In genomic region chr11:17385492-17385891, GRCh38 we compare ENCODE assay signal across 15 cellular contexts. TPM values are rescaled to one million over a fixed set of nuclear protein-coding genes. Genes with fewer than 3 reads are reported as not detected.
DNase-seq lines count a peak whose midpoint lies in the region; ATAC-seq and TF ChIP-seq lines count a peak whose summit lies in the region.
"Had no signal": no experiment of that assay in that cellular context is flagged by ENCODE, and none has a peak within 500 bp of the region (broad histone marks: within the 10 kb centered on the region; RNA-seq: fewer than 3 reads in every experiment).

No MANE protein-coding gene starts in this region.

- TF ChIP-seq CTCF in cardiac muscle cell (IDR thresholded peaks at IDR 0.05; ENCODE audit: low read depth, low read length) (no peak), OCI-LY7 (conservative IDR thresholded peaks at IDR 0.05; ENCODE audit: low read length) (no peak), neural crest cell (conservative IDR thresholded peaks at IDR 0.05) (no peak), thoracic aorta (IDR thresholded peaks at IDR 0.05) (no peak), WERI-Rb-1 (IDR thresholded peaks at IDR 0.05; ENCODE audit: low read depth, low read length) (no peak), ascending aorta (IDR thresholded peaks at IDR 0.05) (no peak)

- peaks cover 5% of the 10 kb centered on the region for H3K4me1 Mint-ChIP-seq in neural crest cell

- no peaks in the 10 kb centered on the region for H3K27me3 ChIP-seq in cardiac muscle cell
- no peaks in the 10 kb centered on the region for H3K27me3 ChIP-seq in thoracic aorta (replicated peaks; ENCODE audit: insufficient read depth)
- no peaks in the 10 kb centered on the region for H3K27me3 ChIP-seq in WERI-Rb-1 (ENCODE audit: insufficient read depth, low read depth, severe bottlenecking)
- H3K27me3 ChIP-seq in ascending aorta = no peaks in the 10 kb centered on the region

- H3K9me3 ChIP-seq in cardiac muscle cell (ENCODE audit: low read depth) = no peaks in the 10 kb centered on the region
- no peaks in the 10 kb centered on the region for H3K9me3 ChIP-seq in OCI-LY7 (ENCODE audit: low read length)
- no peaks in the 10 kb centered on the region for H3K9me3 ChIP-seq in thoracic aorta
- no peaks in the 10 kb centered on the region for H3K9me3 ChIP-seq in WERI-Rb-1 (ENCODE audit: severe bottlenecking)
- H3K9me3 ChIP-seq in ascending aorta = no peaks in the 10 kb centered on the region
- H3K9me3 ChIP-seq: Caco-2 had no signal

- ATAC-seq in left ventricle myocardium superior = no peak
- ATAC-seq in thoracic aorta (ENCODE audit: insufficient number of reproducible peaks, low FRiP score, low read depth) = no peak
- ATAC-seq: PC-3 had no signal

- H3K4me3 ChIP-seq in cardiac muscle cell (no peak overlapping the region), OCI-LY7 (ENCODE audit: low read depth, low read length, poor library complexity, severe bottlenecking) (no peak overlapping the region), thoracic aorta (no peak overlapping the region), WERI-Rb-1 (ENCODE audit: low read depth, low read length) (no peak overlapping the region), ascending aorta (no peak overlapping the region)

- H3K27ac ChIP-seq in cardiac muscle cell (peak overlapping the region; percentile 88), OCI-LY7 (ENCODE audit: low read depth, low read length, poor library complexity, severe bottlenecking) (no peak overlapping the region), thoracic aorta (peak overlapping the region; percentile 71), WERI-Rb-1 (no peak overlapping the region), ascending aorta (peak overlapping the region in 1 of 2 donors; percentile 73)
- H3K27ac ChIP-seq: C4-2B had no signal

- 0 out of 2 replicates have a peak, but pooled peaks cover 5% of the 10 kb centered on the region for H4K20me1 ChIP-seq in OCI-LY7 (ENCODE audit: insufficient read depth, low read length)

- H3K36me3 ChIP-seq in cardiac muscle cell (no peaks in the 10 kb centered on the region), OCI-LY7 (ENCODE audit: insufficient read depth, low read length) (no peaks in the 10 kb centered on the region), thoracic aorta (no peaks in the 10 kb centered on the region), WERI-Rb-1 (peaks cover 11% of the 10 kb centered on the region), ascending aorta (no peaks in the 10 kb centered on the region)

- peak overlapping the region; percentile 51 for H3K4me3 Mint-ChIP-seq in neural crest cell

- H3K9me3 Mint-ChIP-seq in neural crest cell = no peaks in the 10 kb centered on the region

- peaks cover 7% of the 10 kb centered on the region for H3K4me1 ChIP-seq in cardiac muscle cell (ENCODE audit: low read depth)
- peaks cover 22% of the 10 kb centered on the region for H3K4me1 ChIP-seq in OCI-LY7 (ENCODE audit: insufficient read depth, low read length, poor library complexity, severe bottlenecking)
- peaks cover 4 to 16% of the 10 kb centered on the region in 2 donors for H3K4me1 ChIP-seq in thoracic aorta (ENCODE audit: control insufficient read depth in 1 of 2, low read depth in 2 of 2)
- H3K4me1 ChIP-seq in ascending aorta = peaks cover 7 to 8% of the 10 kb centered on the region in 2 donors

- no peaks in the 10 kb centered on the region for H3K36me3 Mint-ChIP-seq in neural crest cell (ENCODE audit: low read depth)

- H3K4me2 ChIP-seq in OCI-LY7 (ENCODE audit: low read length) = peak overlapping the region; percentile 47; the same call in 1 of the 2 replicates

- CTCF ChIA-PET in OCI-LY7 (lab: Charles Lee; ENCODE audit: unreplicated experiment) = interaction anchor here (1.4 to 3.0 kb wide), 2 partner anchors 118 to 142 kb away, joined by 6 to 14 read pairs; no protein-coding TSS in a partner anchor

- no peaks in the 10 kb centered on the region for H3K9me2 ChIP-seq in OCI-LY7 (ENCODE audit: insufficient read depth, low read length)

- H3K27me3 Mint-ChIP-seq in neural crest cell (ENCODE audit: low read depth) = peaks cover 7% of the 10 kb centered on the region

- intact Hi-C loops in left ventricle myocardium superior (cut with micrococcal nuclease) (loop anchor here (2.0 kb wide), 1 partner anchor 117 kb away; no protein-coding TSS in a partner anchor), OCI-LY7 (cut with micrococcal nuclease; ENCODE audit: unreplicated experiment) (no loop called here), ascending aorta (cut with DNase I) (loop anchor here (5.0 to 10.0 kb wide), 2 partner anchors 178 to 589 kb away; partner anchors contain the start of gene PIK3C2A)

- DNase-seq in cardiac muscle cell (ENCODE audit: low read depth in 1 of 2, low spot score in 1 of 2) (no peak), left ventricle myocardium superior (no peak), OCI-LY7 (ENCODE audit: low spot score) (no peak), neural crest cell (ENCODE audit: low read depth, low spot score) (no peak), thoracic aorta (ENCODE audit: low spot score) (no peak), NCI-H1436 (lab: John Stamatoyannopoulos, UW) (no peak), WERI-Rb-1 (no peak), ascending aorta (ENCODE audit: low spot score in 2 of 2) (no peak)
- DNase-seq: Caco-2, DMS79, Karpas-422, NCI-H2029, NCI-H524 treated with DMSO at 0.1 percent for 48 hours, PC-3 had no signal

- no TSS peak for BruUV-seq in OCI-LY7 (replicated peaks; lab: Mats Ljungman, UMichigan)

- no peaks in the 10 kb centered on the region for H3K79me2 ChIP-seq in OCI-LY7 (ENCODE audit: insufficient read depth, low read depth, low read length)

- POLR2A ChIA-PET in OCI-LY7 (lab: Charles Lee) = interaction anchor here (0.6 kb wide), 1 partner anchor 120 kb away, joined by 3 read pairs; no protein-coding TSS in a partner anchor

- no peak overlapping the region for H2AFZ ChIP-seq in OCI-LY7 (ENCODE audit: low read length)

- H3K27ac Mint-ChIP-seq in neural crest cell (ENCODE audit: unreplicated experiment) = no peak overlapping the region

RNA-seq across cellular contexts. Expression of gene KCNJ11, which starts 3.0 kb away (rescaled TPM):
- 12.8 and 17.0 TPM in 2 replicates for total RNA-seq in cardiac muscle cell
- polyA plus RNA-seq in cardiac muscle cell = 4.7 and 10.1 TPM in 2 replicates
- 29.2 TPM for total RNA-seq in left ventricle myocardium superior
- total RNA-seq in OCI-LY7 (2014; rRNA removed; shearing (Covaris generic)) = 5.1 and 7.0 TPM in 2 replicates
- total RNA-seq in OCI-LY7 (2022) = 7.5 and 8.0 TPM in 2 replicates
- 2.3 TPM in 2 replicates for total RNA-seq in neural crest cell
- 1 to 10 TPM; 2.5 to 2.7 TPM for total RNA-seq in thoracic aorta
- total RNA-seq in ascending aorta = not detected

RNA-seq across cellular contexts. Expression of gene NCR3LG1, which starts 33.9 kb away (rescaled TPM):
- total RNA-seq in cardiac muscle cell = 5.2 and 7.6 TPM in 2 replicates
- 2.0 and 2.7 TPM in 2 replicates for polyA plus RNA-seq in cardiac muscle cell
- 0.55 TPM for total RNA-seq in left ventricle myocardium superior
- 6.0 and 7.7 TPM in 2 replicates for total RNA-seq in OCI-LY7 (2014; rRNA removed; shearing (Covaris generic))
- total RNA-seq in OCI-LY7 (2022) = 22.3 and 23.0 TPM in 2 replicates
- 18.8 and 20.9 TPM in 2 replicates for total RNA-seq in neural crest cell
- 1 to 10 TPM; 4.2 to 9.7 TPM for total RNA-seq in thoracic aorta
- 0.21 TPM for total RNA-seq in ascending aorta

Comparison
In these comparisons a context has a peak if more than half of its experiments do, and no peak if none do; other contexts are left out.
1. H3K27ac ChIP-seq: peak in cardiac muscle cell (single experiment) and thoracic aorta (2 of 2); none in OCI-LY7 (single experiment) and WERI-Rb-1 (single experiment).